ENCODE assay signal across 9 cellular contexts in the genomic region with DNA sequence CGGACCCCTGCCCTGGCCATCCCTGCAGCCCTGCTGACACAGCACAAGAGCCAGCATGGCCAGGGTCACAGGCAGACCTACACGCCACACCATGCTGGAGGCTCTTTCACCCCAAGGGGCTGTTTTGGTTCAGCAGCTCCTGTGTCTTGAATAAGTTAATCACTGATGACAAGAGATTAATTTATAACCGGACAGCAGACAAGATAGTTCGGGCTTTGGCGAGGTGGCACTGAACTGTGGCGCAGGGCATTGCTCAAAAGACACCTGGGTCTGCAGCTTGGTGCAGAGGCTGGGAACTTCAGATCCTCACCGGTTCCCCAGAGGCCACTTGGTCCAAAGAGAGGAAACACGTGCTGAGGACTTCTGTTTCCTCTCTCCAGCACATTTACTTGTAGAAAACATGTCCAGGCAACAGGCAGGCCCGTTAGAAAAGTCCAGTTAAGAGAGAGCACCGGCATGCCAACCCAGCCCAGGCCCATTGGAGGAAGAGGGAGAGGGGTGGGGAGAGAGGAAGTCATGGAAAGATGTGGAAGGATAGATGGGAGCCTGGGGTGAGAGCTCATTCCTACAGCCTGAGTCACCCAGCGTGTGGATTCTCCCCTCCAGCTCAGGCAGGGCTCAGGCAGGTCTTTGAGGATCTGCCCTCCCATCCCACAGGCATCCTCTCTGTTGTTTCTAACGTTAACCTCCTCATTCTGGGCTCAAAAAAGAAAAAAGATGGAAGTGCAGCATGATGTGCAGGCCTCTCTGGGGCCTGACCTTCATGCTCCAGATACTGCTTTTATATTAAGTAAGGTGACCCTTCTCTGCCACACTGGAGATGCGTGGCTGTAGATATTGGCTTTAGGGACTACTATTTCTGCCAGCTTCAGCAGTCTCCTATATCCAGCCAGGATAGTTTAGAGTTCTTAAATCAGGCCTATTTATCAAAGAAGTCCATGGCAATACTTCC.
DNase-seq lines count a peak whose midpoint lies in the region; ATAC-seq and TF ChIP-seq lines count a peak whose summit lies in the region.
"Had no signal": no experiment of that assay in that cellular context is flagged by ENCODE, and none has a peak within 500 bp of the region (broad histone marks: within the 10 kb centered on the region; RNA-seq: fewer than 3 reads in every experiment).

No MANE protein-coding gene starts in this region.

- ATAC-seq in GM18517 (IDR thresholded peaks at IDR 0.05; ENCODE audit: unreplicated experiment), result peak; percentile 38
- peak; percentile 98 for ATAC-seq in IMR-90 (ENCODE audit: low read depth)

- no peaks in the 10 kb centered on the region for H3K9me3 ChIP-seq in IMR-90 (ENCODE audit: control insufficient read depth, insufficient read depth, low read length)
- H3K9me3 ChIP-seq in effector memory CD4-positive, alpha-beta T cell (ENCODE audit: control insufficient read depth, low read length), result no peaks in the 10 kb centered on the region

- peak overlapping the region; percentile 92 for H3K14ac ChIP-seq in IMR-90 (replicated peaks; ENCODE audit: low read depth, low read length)

- POLR2A ChIA-PET in IMR-90 (lab: Charles Lee; ENCODE audit: unreplicated experiment), result interaction anchor here (0.6 to 0.9 kb wide), 2 partner anchors 9 to 21 kb away, joined by 4 to 5 read pairs; no protein-coding TSS in a partner anchor

- H3K9me1 ChIP-seq in IMR-90 (ENCODE audit: insufficient read depth, low read length), result peaks cover 32% of the 10 kb centered on the region

- no peaks in the 10 kb centered on the region for H3K27me3 ChIP-seq in IMR-90 (ENCODE audit: control insufficient read depth, insufficient read depth, low read length)
- no peaks in the 10 kb centered on the region for H3K27me3 ChIP-seq in effector memory CD4-positive, alpha-beta T cell (replicated peaks; ENCODE audit: control insufficient read depth, insufficient read depth, low read length, poor library complexity, severe bottlenecking)

- peak overlapping the region; percentile 96 for H2BK15ac ChIP-seq in IMR-90 (ENCODE audit: low read depth, low read length)

- TF ChIP-seq RAD21 in IMR-90 (IDR thresholded peaks at IDR 0.05; ENCODE audit: low read length), result no peak

- 0 out of 4 replicates have a peak, but pooled peaks cover 0 to 6% of the 10 kb centered on the region in 2 experiments for H3K79me1 ChIP-seq in IMR-90 (ENCODE audit: low read depth in 1 of 2, low read length in 2 of 2)

- peak overlapping the region; percentile 96 for H4K91ac ChIP-seq in IMR-90 (ENCODE audit: insufficient read depth, low read depth, low read length)

- dilution Hi-C loops in IMR-90 (cut with HindIII; ENCODE audit: low sequenced_read_pairs, unreplicated experiment), result no loop called here

- peak overlapping the region; percentile 94 for H2AK5ac ChIP-seq in IMR-90 (ENCODE audit: low read depth, low read length)

- peak overlapping the region; percentile 84 for H4K5ac ChIP-seq in IMR-90 (ENCODE audit: low read depth, low read length)

- H2BK5ac ChIP-seq in IMR-90 (ENCODE audit: low read depth, low read length, poor library complexity, severe bottlenecking), result peak overlapping the region; percentile 76

- peak overlapping the region; percentile 37; the same call in 1 of the 2 replicates for H3K56ac ChIP-seq in IMR-90 (ENCODE audit: extremely low read depth, insufficient read depth, low read length)

- H3K4me1 Mint-ChIP-seq in nephron progenitor cell, result peaks cover 53% of the 10 kb centered on the region
- peaks cover 32% of the 10 kb centered on the region for H3K4me1 Mint-ChIP-seq in T-helper 2 cell treated with Interferon-gamma antibody and Interleukin-4, amounts not matched to agents 5 μg/mL and 100 μg/mL, for 36 hours (ENCODE audit: low read depth)

- no peak for TF ChIP-seq POLR2A in IMR-90 (IDR thresholded peaks at IDR 0.05; ENCODE audit: low read depth, low read length)

- peak overlapping the region; percentile 86 to 97 for H4K8ac ChIP-seq in IMR-90 (ENCODE audit: low read depth in 2 of 2, low read length in 2 of 2)

- CTCF ChIA-PET in IMR-90 (lab: Yijun Ruan, JAX), result interaction anchor here (1.0 to 1.5 kb wide), 2 partner anchors 9 to 175 kb away, joined by 5 to 7 read pairs; no protein-coding TSS in a partner anchor

- in situ Hi-C loops in IMR-90 (cut with MboI; ENCODE audit: low sequenced_read_pairs), result no loop called here

- H3K36me3 Mint-ChIP-seq in nephron progenitor cell (ENCODE audit: low read depth), result no peaks in the 10 kb centered on the region
- peaks cover 2% of the 10 kb centered on the region for H3K36me3 Mint-ChIP-seq in T-helper 2 cell treated with Interferon-gamma antibody and Interleukin-4, amounts not matched to agents 5 μg/mL and 100 μg/mL, for 36 hours (ENCODE audit: low read depth)

- TF ChIP-seq CTCF in IMR-90 (conservative IDR thresholded peaks at IDR 0.05; ENCODE audit: low read depth, low read length) (no peak), cardiac fibroblast (IDR thresholded peaks at IDR 0.05; ENCODE audit: low read depth, low read length) (no peak), nephron progenitor cell (IDR thresholded peaks at IDR 0.05) (no peak), coronary artery (IDR thresholded peaks at IDR 0.05) (no peak)

- no peak overlapping the region for H3K4me3 Mint-ChIP-seq in nephron progenitor cell
- H3K4me3 Mint-ChIP-seq in T-helper 2 cell treated with Interferon-gamma antibody and Interleukin-4, amounts not matched to agents 5 μg/mL and 100 μg/mL, for 36 hours, result no peak overlapping the region

- peak overlapping the region; percentile 20 for H3K27ac Mint-ChIP-seq in nephron progenitor cell
- no peak overlapping the region for H3K27ac Mint-ChIP-seq in T-helper 2 cell treated with Interferon-gamma antibody and Interleukin-4, amounts not matched to agents 5 μg/mL and 100 μg/mL, for 36 hours

- H3K27ac ChIP-seq in IMR-90 (ENCODE audit: insufficient read depth, low read length) (peak overlapping the region; percentile 62), coronary artery (no peak overlapping the region)
- H3K27ac ChIP-seq in effector memory CD4-positive, alpha-beta T cell (ENCODE audit: insufficient read depth, low read length, poor library complexity, severe bottlenecking), result no peak overlapping the region

- peak overlapping the region; percentile 98 for H2BK120ac ChIP-seq in IMR-90 (ENCODE audit: low read depth, low read length)

- peak overlapping the region; percentile 81 for H3K18ac ChIP-seq in IMR-90 (ENCODE audit: low read depth, low read length)

- H3K4me3 ChIP-seq in IMR-90 (ENCODE audit: insufficient read depth, low read depth, low read length) (no peak overlapping the region), cardiac fibroblast (replicated peaks in 1 of 2; ENCODE audit: low read depth in 2 of 2, low read length in 2 of 2) (no peak overlapping the region), coronary artery (no peak overlapping the region)
- H3K4me3 ChIP-seq in effector memory CD4-positive, alpha-beta T cell (ENCODE audit: insufficient read depth, low read depth, low read length, poor library complexity, severe bottlenecking), result no peak overlapping the region

- H3K9me3 Mint-ChIP-seq in nephron progenitor cell, result no peaks in the 10 kb centered on the region
- H3K9me3 Mint-ChIP-seq in T-helper 2 cell treated with Interferon-gamma antibody and Interleukin-4, amounts not matched to agents 5 μg/mL and 100 μg/mL, for 36 hours, result no peaks in the 10 kb centered on the region

- peak; percentile 90 for DNase-seq in IMR-90
- peak; percentile 67 to 71 for DNase-seq in cardiac fibroblast (ENCODE audit: low read depth in 2 of 2)
- no peak for DNase-seq in nephron progenitor cell
- no peak for DNase-seq in effector memory CD4-positive, alpha-beta T cell
- DNase-seq in OCI-M2 (lab: John Stamatoyannopoulos, UW; ENCODE audit: unreplicated experiment), result no peak
- DNase-seq in T-helper 2 cell treated with Interferon-gamma antibody and Interleukin-4, amounts not matched to agents 5 μg/mL and 100 μg/mL, for 36 hours (ENCODE audit: low spot score), result no peak
- DNase-seq in coronary artery (ENCODE audit: low spot score), result no peak
- DNase-seq: NCI-H2029 treated with DMSO at 0.1 percent for 48 hours had no signal

- WGBS in IMR-90 (ENCODE audit: extremely low coverage in 2 of 2, insufficient read length in 1 of 2), 2 experiments, result 94% methylated on average over 6 of the region's 13 CpGs; no CpG with 5 or more reads in 1 of the 2 experiments

- peak overlapping the region; percentile 99 for H2BK20ac ChIP-seq in IMR-90 (ENCODE audit: low read depth, low read length)

- intact Hi-C loops in IMR-90 (cut with micrococcal nuclease), result loop anchor here (10.0 kb wide), 1 partner anchor 90 kb away; no protein-coding TSS in a partner anchor

- H3K4ac ChIP-seq in IMR-90 (ENCODE audit: low read depth, low read length), result peak overlapping the region; percentile 95

- peaks cover 22% of the 10 kb centered on the region for H3K4me1 ChIP-seq in IMR-90 (ENCODE audit: control insufficient read depth, insufficient read depth, low read length)
- H3K4me1 ChIP-seq in effector memory CD4-positive, alpha-beta T cell (ENCODE audit: control insufficient read depth, insufficient read depth, low read length, poor library complexity, severe bottlenecking), result no peaks in the 10 kb centered on the region

- H3K23ac ChIP-seq in IMR-90 (ENCODE audit: low read depth, low read length), result peak overlapping the region; percentile 90

- H3K27me3 Mint-ChIP-seq in nephron progenitor cell (ENCODE audit: low read depth, poor library complexity), result peaks cover 16% of the 10 kb centered on the region
- H3K27me3 Mint-ChIP-seq in T-helper 2 cell treated with Interferon-gamma antibody and Interleukin-4, amounts not matched to agents 5 μg/mL and 100 μg/mL, for 36 hours (ENCODE audit: low read depth), result peaks cover 2% of the 10 kb centered on the region

- H3K36me3 ChIP-seq in IMR-90 (ENCODE audit: control insufficient read depth, insufficient read depth, low read length), result no peaks in the 10 kb centered on the region
- no peaks in the 10 kb centered on the region for H3K36me3 ChIP-seq in effector memory CD4-positive, alpha-beta T cell (ENCODE audit: control insufficient read depth, insufficient read depth, low read length)

- peak overlapping the region; percentile 81 for H2AK9ac ChIP-seq in IMR-90 (replicated peaks; ENCODE audit: low read depth, low read length, poor library complexity)

- H4K20me1 ChIP-seq in IMR-90 (ENCODE audit: insufficient read depth, low read length), result no peaks in the 10 kb centered on the region

- BruUV-seq in IMR-90 (replicated peaks; lab: Mats Ljungman, UMichigan), result no TSS peak

- peak overlapping the region; percentile 92 for H2AFZ ChIP-seq in IMR-90 (replicated peaks; ENCODE audit: low read length, poor library complexity)

- no peak overlapping the region for H3K4me2 ChIP-seq in IMR-90 (ENCODE audit: low read depth, low read length)

- no peak overlapping the region for H3K9ac ChIP-seq in IMR-90 (ENCODE audit: low read depth, low read length)

TF ChIP-seq in IMR-90, 13 proteins besides CTCF, POLR2A, EP300 and RAD21 (continues in another document):
- TF ChIP-seq CHD1 (IDR thresholded peaks at IDR 0.05; ENCODE audit: low read depth, low read length), result no peak
- no peak for TF ChIP-seq RCOR1 (IDR thresholded peaks at IDR 0.05; ENCODE audit: insufficient replicate concordance, low read length)
- no peak for TF ChIP-seq NFE2L2 (IDR thresholded peaks at IDR 0.05; ENCODE audit: low read depth, low read length)

Comparison
In these comparisons a context has a peak if more than half of its experiments do, and no peak if none do; other contexts are left out.
1. DNase-seq: peak in IMR-90 (single experiment) and cardiac fibroblast (2 of 2); none in nephron progenitor cell (single experiment), effector memory CD4-positive, alpha-beta T cell (0 of 3), OCI-M2 (single experiment), T-helper 2 cell treated with Interferon-gamma antibody and Interleukin-4, amounts not matched to agents 5 μg/mL and 100 μg/mL, for 36 hours (single experiment) and coronary artery (single experiment).